ENCODE assay signal across 14 cellular contexts in genomic region chr12:65778268-65779090, GRCh38. TPM values are rescaled to one million over a fixed set of nuclear protein-coding genes. Genes with fewer than 3 reads are reported as not detected.
DNase-seq lines count a peak whose midpoint lies in the region; ATAC-seq and TF ChIP-seq lines count a peak whose summit lies in the region.
"Had no signal": no experiment of that assay in that cellular context is flagged by ENCODE, and none has a peak within 500 bp of the region (broad histone marks: within the 10 kb centered on the region; RNA-seq: fewer than 3 reads in every experiment).

No MANE protein-coding gene starts in this region.

- peak in 1 of 2 experiments; percentile 13; a peak in 1 of 4 replicates for TF ChIP-seq EP300 in SK-N-SH (IDR thresholded peaks at IDR 0.05; ENCODE audit: borderline replicate concordance in 1 of 2, low read depth in 1 of 2, low read length in 1 of 2)

- 4% methylated on average over 2 of the region's 2 CpGs for WGBS in SK-N-SH (ENCODE audit: low lambda C conversion rate)

- H3K27ac Mint-ChIP-seq in type B pancreatic cell, result no peak overlapping the region
- H3K27ac Mint-ChIP-seq: activated naive CD8-positive, alpha-beta T cell treated with anti-CD3 and anti-CD28 coated beads, Interleukin-2, amount 10 ng/mL, durations not matched to agents 7 days and 5 days had no signal

- peaks cover 29% of the 10 kb centered on the region for H3F3A ChIP-seq in SK-N-SH (replicated peaks; ENCODE audit: insufficient read depth)

- TF ChIP-seq POLR2A in erythroblast (IDR thresholded peaks at IDR 0.05; ENCODE audit: low read length), result no peak

- no peak overlapping the region for H2AFZ ChIP-seq in SK-N-SH (ENCODE audit: low read depth)

- H3K9me2 ChIP-seq in SK-N-SH, result no peaks in the 10 kb centered on the region

- DNase-seq in SK-N-SH (no peak), adipocyte (ENCODE audit: low read depth) (peak; percentile 41), hepatic stellate cell (ENCODE audit: low spot score) (peak; percentile 20), type B pancreatic cell (ENCODE audit: extremely low spot score, unreplicated experiment) (no peak), erythroblast (lab: John Stamatoyannopoulos, UW) (no peak)
- DNase-seq in stimulated activated CD4-positive, alpha-beta T cell treated with anti-CD3 and anti-CD28 coated beads, Interleukin-4, amount 100 ng/mL, for 4 hours, result no peak
- DNase-seq: activated naive CD8-positive, alpha-beta T cell treated with anti-CD3 and anti-CD28 coated beads, Interleukin-2, amount 10 ng/mL, durations not matched to agents 7 days and 5 days; NCI-H2227 treated with DMSO at 0.1 percent for 48 hours; right lobe of liver; testis had no signal

- CTCF ChIA-PET in SK-N-SH (lab: Yijun Ruan, JAX), result no interaction called here

- H3K36me3 Mint-ChIP-seq in type B pancreatic cell, result no peaks in the 10 kb centered on the region
- H3K36me3 Mint-ChIP-seq: activated naive CD8-positive, alpha-beta T cell treated with anti-CD3 and anti-CD28 coated beads, Interleukin-2, amount 10 ng/mL, durations not matched to agents 7 days and 5 days had no signal

- H3K4me2 ChIP-seq in SK-N-SH, result peak overlapping the region; percentile 36; the same call in 1 of the 2 replicates

- no peak for ATAC-seq in SK-N-SH treated with all-trans-retinoic acid at 6 μM for 48 hours
- ATAC-seq in HG03521 (IDR thresholded peaks at IDR 0.05; ENCODE audit: unreplicated experiment), result no peak
- ATAC-seq: right lobe of liver had no signal

- no peaks in the 10 kb centered on the region for H3K27me3 ChIP-seq in SK-N-SH (ENCODE audit: insufficient read depth)
- H3K27me3 ChIP-seq in adipocyte (replicated peaks; ENCODE audit: control insufficient read depth, insufficient read depth, low read length), result no peaks in the 10 kb centered on the region
- H3K27me3 ChIP-seq: testis had no signal

- H3K4me1 Mint-ChIP-seq in type B pancreatic cell (ENCODE audit: unreplicated experiment), result peaks cover 14% of the 10 kb centered on the region
- H3K4me1 Mint-ChIP-seq: activated naive CD8-positive, alpha-beta T cell treated with anti-CD3 and anti-CD28 coated beads, Interleukin-2, amount 10 ng/mL, durations not matched to agents 7 days and 5 days had no signal

- H3K9ac ChIP-seq in SK-N-SH (peak overlapping the region; percentile 13; the same call in 1 of the 2 replicates), adipocyte (ENCODE audit: low read length) (no peak overlapping the region)

- H3K79me2 ChIP-seq in SK-N-SH (ENCODE audit: insufficient read depth), result no peaks in the 10 kb centered on the region

- peaks cover 16% of the 10 kb centered on the region for H3K9me3 Mint-ChIP-seq in type B pancreatic cell

- peak overlapping the region; percentile 34 for H3K4me3 Mint-ChIP-seq in type B pancreatic cell
- H3K4me3 Mint-ChIP-seq: activated naive CD8-positive, alpha-beta T cell treated with anti-CD3 and anti-CD28 coated beads, Interleukin-2, amount 10 ng/mL, durations not matched to agents 7 days and 5 days had no signal

- H3K4me1 ChIP-seq in SK-N-SH (ENCODE audit: control insufficient read depth in 1 of 2, insufficient read depth in 2 of 2, low read depth in 1 of 2, low read length in 1 of 2) (peaks cover 0 to 17% of the 10 kb centered on the region in 2 experiments; a peak in 1 of 4 replicates), adipocyte (ENCODE audit: control insufficient read depth, insufficient read depth, low read length) (peaks cover 16% of the 10 kb centered on the region)
- H3K4me1 ChIP-seq: right lobe of liver, testis had no signal

- no peaks in the 10 kb centered on the region for H4K20me1 ChIP-seq in SK-N-SH (ENCODE audit: insufficient read depth)

- no peaks in the 10 kb centered on the region for H3K27me3 Mint-ChIP-seq in type B pancreatic cell

- peak overlapping the region in 1 of 2 experiments; percentile 60; a peak in 2 of 4 replicates for H3K27ac ChIP-seq in SK-N-SH (ENCODE audit: low read depth in 2 of 2, low read length in 1 of 2)
- H3K27ac ChIP-seq: 22Rv1, right lobe of liver, testis had no signal

- TF ChIP-seq RAD21 in SK-N-SH (IDR thresholded peaks at IDR 0.05; ENCODE audit: low read length), result no peak

- H3K36me3 ChIP-seq in SK-N-SH (replicated peaks in 1 of 2; ENCODE audit: control insufficient read depth in 1 of 2, insufficient read depth in 2 of 2, low read length in 1 of 2) (no peaks in the 10 kb centered on the region), adipocyte (ENCODE audit: control insufficient read depth, insufficient read depth, low read length, severe bottlenecking) (no peaks in the 10 kb centered on the region)
- H3K36me3 ChIP-seq: right lobe of liver had no signal

- no peaks in the 10 kb centered on the region for H3K9me3 ChIP-seq in SK-N-SH
- peaks cover 4% of the 10 kb centered on the region for H3K9me3 ChIP-seq in adipocyte (ENCODE audit: control insufficient read depth, low read length)
- H3K9me3 ChIP-seq: right lobe of liver, testis had no signal

- POLR2A ChIA-PET in SK-N-SH (lab: Yijun Ruan, JAX), result no interaction called here

- H3K4me3 ChIP-seq in SK-N-SH (ENCODE audit: low read depth in 2 of 2, low read length in 1 of 2), result no peak overlapping the region
- H3K4me3 ChIP-seq in adipocyte (ENCODE audit: low read length), result no peak overlapping the region
- H3K4me3 ChIP-seq: right lobe of liver, testis had no signal

- TF ChIP-seq CTCF in SK-N-SH (IDR thresholded peaks at IDR 0.05), result no peak
- TF ChIP-seq CTCF in type B pancreatic cell (conservative IDR thresholded peaks at IDR 0.05), result no peak

TF ChIP-seq in SK-N-SH, 30 proteins besides CTCF, POLR2A, EP300 and RAD21 (continues in another document):
- TF ChIP-seq NRF1 (IDR thresholded peaks at IDR 0.05; ENCODE audit: low read depth, low read length) (no peak), FOSL2 (IDR thresholded peaks at IDR 0.05; ENCODE audit: borderline replicate concordance, low read depth) (peak; percentile 52; the same call in 1 of the 2 replicates), EZH2phosphoT487 (IDR thresholded peaks at IDR 0.05; ENCODE audit: borderline replicate concordance, low read depth) (no peak), JUND (IDR thresholded peaks at IDR 0.05) (peak; percentile 32; the same call in 1 of the 2 replicates)
- TF ChIP-seq, protein P1, sequence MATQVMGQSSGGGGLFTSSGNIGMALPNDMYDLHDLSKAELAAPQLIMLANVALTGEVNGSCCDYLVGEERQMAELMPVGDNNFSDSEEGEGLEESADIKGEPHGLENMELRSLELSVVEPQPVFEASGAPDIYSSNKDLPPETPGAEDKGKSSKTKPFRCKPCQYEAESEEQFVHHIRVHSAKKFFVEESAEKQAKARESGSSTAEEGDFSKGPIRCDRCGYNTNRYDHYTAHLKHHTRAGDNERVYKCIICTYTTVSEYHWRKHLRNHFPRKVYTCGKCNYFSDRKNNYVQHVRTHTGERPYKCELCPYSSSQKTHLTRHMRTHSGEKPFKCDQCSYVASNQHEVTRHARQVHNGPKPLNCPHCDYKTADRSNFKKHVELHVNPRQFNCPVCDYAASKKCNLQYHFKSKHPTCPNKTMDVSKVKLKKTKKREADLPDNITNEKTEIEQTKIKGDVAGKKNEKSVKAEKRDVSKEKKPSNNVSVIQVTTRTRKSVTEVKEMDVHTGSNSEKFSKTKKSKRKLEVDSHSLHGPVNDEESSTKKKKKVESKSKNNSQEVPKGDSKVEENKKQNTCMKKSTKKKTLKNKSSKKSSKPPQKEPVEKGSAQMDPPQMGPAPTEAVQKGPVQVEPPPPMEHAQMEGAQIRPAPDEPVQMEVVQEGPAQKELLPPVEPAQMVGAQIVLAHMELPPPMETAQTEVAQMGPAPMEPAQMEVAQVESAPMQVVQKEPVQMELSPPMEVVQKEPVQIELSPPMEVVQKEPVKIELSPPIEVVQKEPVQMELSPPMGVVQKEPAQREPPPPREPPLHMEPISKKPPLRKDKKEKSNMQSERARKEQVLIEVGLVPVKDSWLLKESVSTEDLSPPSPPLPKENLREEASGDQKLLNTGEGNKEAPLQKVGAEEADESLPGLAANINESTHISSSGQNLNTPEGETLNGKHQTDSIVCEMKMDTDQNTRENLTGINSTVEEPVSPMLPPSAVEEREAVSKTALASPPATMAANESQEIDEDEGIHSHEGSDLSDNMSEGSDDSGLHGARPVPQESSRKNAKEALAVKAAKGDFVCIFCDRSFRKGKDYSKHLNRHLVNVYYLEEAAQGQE (IDR thresholded peaks at IDR 0.05; ENCODE audit: low read depth, low read length), result no peak

TF ChIP-seq in SK-N-SH treated with all-trans-retinoic acid at 6 μM for 48 hours, 23 proteins besides CTCF, POLR2A, EP300 and RAD21 (continues in another document):
- TF ChIP-seq OSR1 (CRISPR knock-in tag; IDR thresholded peaks at IDR 0.05) (no peak), PATZ1 (CRISPR knock-in tag; IDR thresholded peaks at IDR 0.05; ENCODE audit: borderline replicate concordance) (no peak), ISL1 (CRISPR knock-in tag; IDR thresholded peaks at IDR 0.05) (no peak), GLIS3 (CRISPR knock-in tag; IDR thresholded peaks at IDR 0.05) (no peak), RARB (CRISPR knock-in tag; IDR thresholded peaks at IDR 0.05) (no peak)

RNA-seq across cellular contexts. Expression of gene HMGA2, which starts 45.8 kb away (rescaled TPM):
- 48.0 and 57.0 TPM in 2 replicates for polyA plus RNA-seq in SK-N-SH (2012; rRNA removed)
- 45.5 and 51.2 TPM in 2 replicates for polyA plus RNA-seq in SK-N-SH (2012; cell fraction: cytosol; rRNA removed)
- 98.5 and 146 TPM in 2 replicates for polyA plus RNA-seq in SK-N-SH (2012; cell fraction: nucleus; rRNA removed)
- 31.1 and 247 TPM in 2 replicates for total RNA-seq in type B pancreatic cell (ENCODE audit: low replicate concordance)
- total RNA-seq: activated naive CD8-positive, alpha-beta T cell treated with anti-CD3 and anti-CD28 coated beads, Interleukin-2, amount 10 ng/mL, durations not matched to agents 7 days and 5 days; OCI-LY7 had no signal

Comparison
In these comparisons a context has a peak if more than half of its experiments do, and no peak if none do; other contexts are left out.
1. DNase-seq: peak in adipocyte (single experiment) and hepatic stellate cell (single experiment); none in SK-N-SH (single experiment), type B pancreatic cell (single experiment), erythroblast (0 of 2) and stimulated activated CD4-positive, alpha-beta T cell treated with anti-CD3 and anti-CD28 coated beads, Interleukin-4, amount 100 ng/mL, for 4 hours (0 of 2).